Comparison of ENCODE assay signal across 28 cellular contexts in the genomic region with DNA sequence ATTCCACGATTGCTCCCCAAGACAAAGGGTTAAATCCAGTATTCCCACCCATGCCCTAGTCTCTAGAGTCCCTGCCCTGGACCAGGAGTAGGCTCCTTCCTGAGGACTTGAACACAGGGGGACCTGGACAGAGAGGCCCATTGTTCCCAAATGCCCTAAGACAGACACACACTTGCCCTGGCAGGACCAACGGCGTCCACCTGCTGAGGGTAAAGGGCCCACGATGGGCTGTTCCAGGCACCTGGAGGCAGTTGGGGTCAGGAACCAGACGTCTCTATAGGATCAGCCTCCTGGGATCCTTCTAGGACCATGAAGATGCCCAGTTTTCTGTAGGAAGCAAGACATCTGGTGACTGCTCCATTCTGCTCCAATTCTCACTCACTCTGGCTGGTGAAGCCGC. TPM values are rescaled to one million over a fixed set of nuclear protein-coding genes. Genes with fewer than 3 reads are reported as not detected.
"Had no signal": no experiment of that assay in that cellular context is flagged by ENCODE, and none has a peak within 500 bp of the region (broad histone marks: within the 10 kb centered on the region; RNA-seq: fewer than 3 reads in every experiment).

No MANE protein-coding gene starts in this region.

- H3K27me3 ChIP-seq: gastrocnemius medialis, right lobe of liver, tibial nerve, upper lobe of left lung, uterus had no signal

- H3K4me1 ChIP-seq: gastrocnemius medialis, parathyroid adenoma, right lobe of liver, upper lobe of left lung, uterus had no signal

- H3K9me3 ChIP-seq: gastrocnemius medialis, right lobe of liver, thoracic aorta, tibial nerve, upper lobe of left lung, uterus had no signal

- H3K4me3 ChIP-seq: gastrocnemius medialis, lung, right lobe of liver, thoracic aorta, tibial nerve, upper lobe of left lung, uterus had no signal

- H3K9me3 Mint-ChIP-seq: dendritic cell treated with granulocyte-macrophage colony-stimulating factor and Interleukin-4, amounts not matched to agents 40 ng/mL and 50 ng/mL, for 4 days; endodermal cell; naive thymus-derived CD8-positive, alpha-beta T cell; nephron progenitor cell; stimulated activated naive B cell treated with anti-CD40 and anti-IgM and Interleukin-4, amounts not matched to agents 10 μg/mL and 1 μg/mL and 100 μg/mL, for 72 hours; stimulated activated naive CD8-positive, alpha-beta T cell treated with anti-CD3 and anti-CD28 coated beads, Interleukin-15, Interleukin-2, amounts not matched to agents 100 ng/mL and 50 ng/mL, for 24 hours had no signal

- DNase-seq: cerebellar nuclear complex; effector CD8-positive, alpha-beta T cell; endodermal cell; foreskin fibroblast; gastrocnemius medialis; mesenchymal stem cell; midbrain; nephron progenitor cell; occipital lobe; stimulated activated CD4-positive, alpha-beta T cell treated with anti-CD3 and anti-CD28 coated beads, Interleukin-4, amount 100 ng/mL, for 4 hours; stimulated activated naive B cell treated with anti-CD40 and anti-IgM and Interleukin-4, amounts not matched to agents 10 μg/mL and 1 μg/mL and 100 μg/mL, for 72 hours; upper lobe of left lung; uterus had no signal

- H3K36me3 ChIP-seq: gastrocnemius medialis, right lobe of liver, thoracic aorta, tibial nerve, upper lobe of left lung, uterus had no signal

- H2AFZ ChIP-seq: parathyroid adenoma had no signal

- H3K79me2 ChIP-seq: parathyroid adenoma had no signal

- H3K4me3 Mint-ChIP-seq: dendritic cell treated with granulocyte-macrophage colony-stimulating factor and Interleukin-4, amounts not matched to agents 40 ng/mL and 50 ng/mL, for 4 days; endodermal cell; naive thymus-derived CD8-positive, alpha-beta T cell; nephron progenitor cell; stimulated activated naive B cell treated with anti-CD40 and anti-IgM and Interleukin-4, amounts not matched to agents 10 μg/mL and 1 μg/mL and 100 μg/mL, for 72 hours; stimulated activated naive CD8-positive, alpha-beta T cell treated with anti-CD3 and anti-CD28 coated beads, Interleukin-15, Interleukin-2, amounts not matched to agents 100 ng/mL and 50 ng/mL, for 24 hours had no signal

- H3K27ac ChIP-seq: epithelial cell of prostate, gastrocnemius medialis, parathyroid adenoma, right lobe of liver, thoracic aorta, tibial nerve, upper lobe of left lung, uterus had no signal

- H3K27me3 Mint-ChIP-seq: naive thymus-derived CD8-positive, alpha-beta T cell; stimulated activated naive B cell treated with anti-CD40 and anti-IgM and Interleukin-4, amounts not matched to agents 10 μg/mL and 1 μg/mL and 100 μg/mL, for 72 hours; stimulated activated naive CD8-positive, alpha-beta T cell treated with anti-CD3 and anti-CD28 coated beads, Interleukin-15, Interleukin-2, amounts not matched to agents 100 ng/mL and 50 ng/mL, for 24 hours had no signal

- H3K36me3 Mint-ChIP-seq: naive thymus-derived CD8-positive, alpha-beta T cell had no signal

- H3K9ac ChIP-seq: parathyroid adenoma had no signal

- ATAC-seq: esophagus mucosa; gastrocnemius medialis; naive thymus-derived CD8-positive, alpha-beta T cell; right lobe of liver; stimulated activated naive B cell treated with anti-CD40 and anti-IgM and Interleukin-4, amounts not matched to agents 10 μg/mL and 1 μg/mL and 100 μg/mL, for 72 hours had no signal

- H3K27ac Mint-ChIP-seq: endodermal cell; nephron progenitor cell; progenitor cell of endocrine pancreas; stimulated activated naive CD8-positive, alpha-beta T cell treated with anti-CD3 and anti-CD28 coated beads, Interleukin-15, Interleukin-2, amounts not matched to agents 100 ng/mL and 50 ng/mL, for 24 hours had no signal

RNA-seq across cellular contexts. Expression of a gene that starts 39.3 kb away (rescaled TPM):
- total RNA-seq: gastrocnemius medialis, glomerular endothelial cell, myocyte, occipital lobe, progenitor cell of endocrine pancreas, skeletal muscle tissue, thoracic aorta, tibial nerve, uterus had no signal
- polyA plus RNA-seq: keratinocyte; naive thymus-derived CD8-positive, alpha-beta T cell had no signal
